14 cellular contexts compared by ENCODE assay signal in the genomic region with DNA sequence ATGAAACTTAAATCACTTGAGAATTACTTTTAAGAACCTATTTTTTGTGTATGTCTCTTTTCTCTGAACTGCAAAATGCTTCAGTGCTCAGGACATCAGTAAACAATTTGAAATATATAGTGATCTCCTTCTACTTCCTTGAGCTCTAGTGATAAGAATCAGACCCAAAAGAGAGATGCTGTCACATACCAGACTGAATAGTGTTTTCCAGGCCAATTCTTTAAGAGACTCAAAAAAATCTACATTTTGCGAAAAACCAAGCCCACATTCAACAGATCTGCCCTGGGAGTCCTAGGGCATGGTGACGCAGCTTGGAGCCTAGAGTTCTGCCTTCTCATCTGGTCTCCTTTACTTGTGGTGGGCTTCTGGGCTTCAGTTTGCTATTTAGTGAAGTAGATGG.
DNase-seq lines count a peak whose midpoint lies in the region; ATAC-seq, FAIRE-seq and TF ChIP-seq lines count a peak whose summit lies in the region.
"Had no signal": no experiment of that assay in that cellular context is flagged by ENCODE, and none has a peak within 500 bp of the region (broad histone marks: within the 10 kb centered on the region; RNA-seq: fewer than 3 reads in every experiment).

No MANE protein-coding gene starts in this region.

- no peak overlapping the region for H2BK5ac ChIP-seq in mesenchymal stem cell (ENCODE audit: low read depth, low read length, poor library complexity, severe bottlenecking)

- H3K4me3 ChIP-seq in GM23338 (no peak overlapping the region), astrocyte (ENCODE audit: insufficient read depth, low read depth, low read length) (no peak overlapping the region), mesenchymal stem cell (ENCODE audit: insufficient read depth in 1 of 2, low read depth in 1 of 2, low read length in 2 of 2) (no peak overlapping the region), skeletal muscle satellite cell (ENCODE audit: low read length) (no peak overlapping the region), thyroid gland (replicated peaks in 1 of 3) (no peak overlapping the region)

- H2AFZ ChIP-seq in GM23338 (peak overlapping the region; percentile 34; the same call in 1 of the 2 replicates), astrocyte (ENCODE audit: low read depth, low read length) (no peak overlapping the region), mesenchymal stem cell (ENCODE audit: low read depth, low read length) (no peak overlapping the region)

- H2AK5ac ChIP-seq in mesenchymal stem cell (ENCODE audit: low read length, severe bottlenecking) = no peak overlapping the region

- H3K27me3 ChIP-seq in GM23338 (ENCODE audit: insufficient read depth) (no peaks in the 10 kb centered on the region), astrocyte (ENCODE audit: insufficient read depth, low read length) (no peaks in the 10 kb centered on the region), mesenchymal stem cell (ENCODE audit: control insufficient read depth in 1 of 2, insufficient read depth in 1 of 2, low read length in 2 of 2) (no peaks in the 10 kb centered on the region), skeletal muscle satellite cell (ENCODE audit: control insufficient read depth, insufficient read depth, low read length) (no peaks in the 10 kb centered on the region), thyroid gland (no peaks in the 10 kb centered on the region)
- H3K27me3 ChIP-seq: BE2C had no signal

- H4K20me1 ChIP-seq in GM23338 (replicated peaks; ENCODE audit: insufficient read depth) (no peaks in the 10 kb centered on the region), astrocyte (ENCODE audit: insufficient read depth, low read length) (no peaks in the 10 kb centered on the region)

- H3K27ac ChIP-seq in GM23338 (ENCODE audit: low read depth) = no peak overlapping the region
- no peak overlapping the region for H3K27ac ChIP-seq in astrocyte (ENCODE audit: low read depth, low read length)
- H3K27ac ChIP-seq in mesenchymal stem cell (ENCODE audit: low read length, poor library complexity, severe bottlenecking) = no peak overlapping the region
- H3K27ac ChIP-seq in thyroid gland = no peak overlapping the region
- H3K27ac ChIP-seq: C4-2B, HL-60 had no signal

- no peak for TF ChIP-seq POLR2A in thyroid gland (IDR thresholded peaks at IDR 0.05)

- H3K4me3 Mint-ChIP-seq in GM23338 (no peak overlapping the region), astrocyte (ENCODE audit: unreplicated experiment) (no peak overlapping the region)
- H3K4me3 Mint-ChIP-seq: CD4-positive, alpha-beta memory T cell had no signal

- H3K4ac ChIP-seq in mesenchymal stem cell (ENCODE audit: low read depth in 1 of 2, low read length in 2 of 2) = peak overlapping the region in 1 of 2 experiments; percentile 9

- H3K79me1 ChIP-seq in mesenchymal stem cell (replicated peaks; ENCODE audit: low read length, poor library complexity, severe bottlenecking) = no peaks in the 10 kb centered on the region

- no peak overlapping the region for H4K8ac ChIP-seq in mesenchymal stem cell (ENCODE audit: low read length)

- no peak overlapping the region for H4K91ac ChIP-seq in mesenchymal stem cell (ENCODE audit: low read length)

- no peak overlapping the region for H3K23ac ChIP-seq in mesenchymal stem cell (ENCODE audit: low read length in 2 of 2)

- H3K27me3 Mint-ChIP-seq in GM23338 (ENCODE audit: insufficient read depth, low read depth, poor library complexity) (no peaks in the 10 kb centered on the region), astrocyte (ENCODE audit: low read depth, unreplicated experiment) (no peaks in the 10 kb centered on the region)
- H3K27me3 Mint-ChIP-seq: CD4-positive, alpha-beta memory T cell had no signal

- H3K9me3 Mint-ChIP-seq in GM23338 = no peaks in the 10 kb centered on the region
- no peaks in the 10 kb centered on the region for H3K9me3 Mint-ChIP-seq in astrocyte (ENCODE audit: unreplicated experiment)

- no peak for FAIRE-seq in astrocyte (lab: Jason Lieb, UNC)

- H2BK120ac ChIP-seq in mesenchymal stem cell (ENCODE audit: low read depth, low read length) = no peak overlapping the region

- H3F3A ChIP-seq in GM23338 (replicated peaks; ENCODE audit: low read depth) = no peaks in the 10 kb centered on the region

- no peaks in the 10 kb centered on the region for H3K9me3 ChIP-seq in astrocyte (ENCODE audit: insufficient read depth, low read depth, low read length)
- H3K9me3 ChIP-seq in mesenchymal stem cell (ENCODE audit: control insufficient read depth, low read length) = no peaks in the 10 kb centered on the region
- H3K9me3 ChIP-seq in skeletal muscle satellite cell (replicated peaks; ENCODE audit: low read length) = no peaks in the 10 kb centered on the region
- no peaks in the 10 kb centered on the region for H3K9me3 ChIP-seq in thyroid gland
- H3K9me3 ChIP-seq: BE2C had no signal

- H3K18ac ChIP-seq in mesenchymal stem cell (ENCODE audit: low read depth in 1 of 2, low read length in 2 of 2) = no peak overlapping the region

- H3K4me1 Mint-ChIP-seq in GM23338 (no peaks in the 10 kb centered on the region), astrocyte (ENCODE audit: low read depth, unreplicated experiment) (peaks cover 20% of the 10 kb centered on the region)
- H3K4me1 Mint-ChIP-seq: CD4-positive, alpha-beta memory T cell had no signal

- intact Hi-C loops in posterior vena cava (cut with DNase I) = no loop called here
- intact Hi-C loops in thyroid gland (cut with DNase I) = no loop called here
- intact Hi-C loops in posterior cingulate gyrus (cut with DNase I) = no loop called here

- H3K36me3 ChIP-seq in GM23338 (ENCODE audit: insufficient read depth) = no peaks in the 10 kb centered on the region
- no peaks in the 10 kb centered on the region for H3K36me3 ChIP-seq in astrocyte (ENCODE audit: insufficient read depth, low read length)
- H3K36me3 ChIP-seq in mesenchymal stem cell (ENCODE audit: control insufficient read depth in 1 of 2, insufficient read depth in 2 of 2, low read depth in 1 of 2, low read length in 2 of 2) = no peaks in the 10 kb centered on the region
- H3K36me3 ChIP-seq in skeletal muscle satellite cell (ENCODE audit: insufficient read depth, low read length) = no peaks in the 10 kb centered on the region
- no peaks in the 10 kb centered on the region for H3K36me3 ChIP-seq in thyroid gland
- H3K36me3 ChIP-seq: BE2C had no signal

- DNase-seq in GM23338 (ENCODE audit: low spot score) = no peak
- no peak for DNase-seq in astrocyte (ENCODE audit: low read depth)
- DNase-seq in mesenchymal stem cell = peak; percentile 21
- DNase-seq in posterior vena cava (ENCODE audit: low spot score) = no peak
- DNase-seq in NCI-H2107 (lab: John Stamatoyannopoulos, UW) = no peak
- no peak for DNase-seq in thyroid gland
- no peak for DNase-seq in posterior cingulate gyrus
- DNase-seq: BE2C; CD4-positive, alpha-beta memory T cell; DND-41; GF-D8 had no signal

- H3K4me2 ChIP-seq in GM23338 (no peak overlapping the region), astrocyte (ENCODE audit: low read length) (no peak overlapping the region), mesenchymal stem cell (ENCODE audit: low read length, poor library complexity, severe bottlenecking) (no peak overlapping the region), skeletal muscle satellite cell (ENCODE audit: low read length) (peak overlapping the region; percentile 62)

- H2BK12ac ChIP-seq in mesenchymal stem cell (ENCODE audit: low read length in 2 of 2) = no peak overlapping the region

- H2BK15ac ChIP-seq in mesenchymal stem cell (ENCODE audit: low read depth, poor library complexity, severe bottlenecking) = no peak overlapping the region

- H3K4me1 ChIP-seq in GM23338 (ENCODE audit: insufficient read depth) = no peaks in the 10 kb centered on the region
- no peaks in the 10 kb centered on the region for H3K4me1 ChIP-seq in astrocyte (ENCODE audit: insufficient read depth, low read length)
- no peaks in the 10 kb centered on the region for H3K4me1 ChIP-seq in mesenchymal stem cell (ENCODE audit: control insufficient read depth, insufficient read depth, low read depth, low read length)
- peaks cover 38% of the 10 kb centered on the region for H3K4me1 ChIP-seq in skeletal muscle satellite cell (ENCODE audit: control insufficient read depth, insufficient read depth, low read length)
- H3K4me1 ChIP-seq in thyroid gland = no peaks in the 10 kb centered on the region
- H3K4me1 ChIP-seq: BE2C had no signal

- no peak overlapping the region for H3K14ac ChIP-seq in mesenchymal stem cell (ENCODE audit: low read length in 2 of 2)

- 56% methylated on average over 2 of the region's 2 CpGs for WGBS in mesenchymal stem cell
- 96 to 100% methylated on average over 2 of the region's 2 CpGs for WGBS in thyroid gland, 2 donors

- H3K27ac Mint-ChIP-seq in GM23338 (no peak overlapping the region), astrocyte (ENCODE audit: unreplicated experiment) (peak overlapping the region; percentile 79)
- H3K27ac Mint-ChIP-seq: CD4-positive, alpha-beta memory T cell had no signal

- H3K36me3 Mint-ChIP-seq in GM23338 (ENCODE audit: low read depth) (no peaks in the 10 kb centered on the region), astrocyte (ENCODE audit: low read depth, unreplicated experiment) (no peaks in the 10 kb centered on the region)
- H3K36me3 Mint-ChIP-seq: CD4-positive, alpha-beta memory T cell had no signal

- no peaks in the 10 kb centered on the region for H3K9me2 ChIP-seq in GM23338 (ENCODE audit: insufficient read depth)

- H3K9ac ChIP-seq in astrocyte (ENCODE audit: low read length) (no peak overlapping the region), mesenchymal stem cell (ENCODE audit: low read length) (no peak overlapping the region), skeletal muscle satellite cell (ENCODE audit: low read depth, low read length) (peak overlapping the region; percentile 54)

- no peak for TF ChIP-seq CTCF in GM23338 (conservative IDR thresholded peaks at IDR 0.05; ENCODE audit: low read depth in 2 of 2)
- TF ChIP-seq CTCF in astrocyte (IDR thresholded peaks at IDR 0.05; ENCODE audit: insufficient read depth, low read depth, low read length) = no peak
- TF ChIP-seq CTCF in thyroid gland (IDR thresholded peaks at IDR 0.05) = no peak

- ATAC-seq in GM23338 = no peak

- H3K79me2 ChIP-seq in GM23338 (replicated peaks; ENCODE audit: insufficient read depth) (no peaks in the 10 kb centered on the region), astrocyte (ENCODE audit: insufficient read depth, low read length) (no peaks in the 10 kb centered on the region)

TF ChIP-seq in GM23338, 12 proteins besides CTCF, POLR2A, EP300 and RAD21 (continues in another document):
- TF ChIP-seq EZH2 (IDR thresholded peaks at IDR 0.05; ENCODE audit: low read depth, unreplicated experiment) (no peak), NANOG (IDR thresholded peaks at IDR 0.05; ENCODE audit: borderline replicate concordance) (no peak), STAT1 (IDR thresholded peaks at IDR 0.05; ENCODE audit: unreplicated experiment) (no peak), ZNF331 (CRISPR knock-in tag; IDR thresholded peaks at IDR 0.05; ENCODE audit: low read depth) (no peak), POLR2AphosphoS5 (IDR thresholded peaks at IDR 0.05; ENCODE audit: low read depth) (no peak), EZH2phosphoT487 (IDR thresholded peaks at IDR 0.05; ENCODE audit: unreplicated experiment) (no peak)
